Comparison of ENCODE assay signal across 8 cellular contexts in the genomic region with DNA sequence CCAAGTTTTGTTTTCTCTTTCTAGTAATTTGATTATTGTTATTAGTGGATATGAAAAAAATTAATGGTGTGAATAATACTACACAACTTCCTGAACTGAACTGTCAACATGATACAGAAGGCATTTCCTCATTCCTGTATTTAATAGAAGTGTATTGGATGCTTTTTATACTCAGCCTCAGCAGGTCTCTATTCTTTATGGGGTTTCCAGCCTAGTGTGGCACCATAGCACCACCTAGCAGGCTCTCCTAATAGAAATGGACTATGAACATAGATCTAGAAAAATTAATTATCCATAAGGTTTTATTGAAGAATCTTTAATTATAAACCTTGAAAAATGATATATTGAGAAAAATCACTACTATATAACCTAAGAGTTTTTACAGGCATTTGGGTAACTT. TPM values are rescaled to one million over a fixed set of nuclear protein-coding genes. Genes with fewer than 3 reads are reported as not detected.
DNase-seq lines count a peak whose midpoint lies in the region; ATAC-seq and TF ChIP-seq lines count a peak whose summit lies in the region.

No MANE protein-coding gene starts in this region.

- H3K79me2 ChIP-seq in osteoblast (ENCODE audit: insufficient read depth, low read length) = no peaks in the 10 kb centered on the region

- intact Hi-C loops in dorsolateral prefrontal cortex (cut with DNase I) = no loop called here
- intact Hi-C loops in gastrocnemius medialis (cut with DNase I; ENCODE audit: low total_unique reads) = no loop called here

- H3K27ac ChIP-seq in dorsolateral prefrontal cortex (no peak overlapping the region), osteoblast (ENCODE audit: low read depth, low read length) (no peak overlapping the region), gastrocnemius medialis (no peak overlapping the region)

- in situ Hi-C loops in gastrocnemius medialis (cut with MboI; ENCODE audit: low sequenced_read_pairs in 4 of 4) = no loop called here

- no peak overlapping the region for H2AFZ ChIP-seq in osteoblast (ENCODE audit: low read length)

- H3K9me3 ChIP-seq in osteoblast (ENCODE audit: low read depth, low read length) (no peaks in the 10 kb centered on the region), gastrocnemius medialis (no peaks in the 10 kb centered on the region)

- ATAC-seq in GM19463 (IDR thresholded peaks at IDR 0.05; ENCODE audit: unreplicated experiment) (no peak), GM21423 (IDR thresholded peaks at IDR 0.05; ENCODE audit: unreplicated experiment) (no peak), gastrocnemius medialis (no peak)

- H4K20me1 ChIP-seq in osteoblast (ENCODE audit: insufficient read depth, low read length) = no peaks in the 10 kb centered on the region

- H3K4me1 ChIP-seq in osteoblast (ENCODE audit: insufficient read depth, low read length) (peaks cover 12% of the 10 kb centered on the region), gastrocnemius medialis (no peaks in the 10 kb centered on the region)

- TF ChIP-seq POLR2A in gastrocnemius medialis (IDR thresholded peaks at IDR 0.05) = no peak

- DNase-seq in GM04504 (ENCODE audit: low read depth) = peak; percentile 23
- peak; percentile 36 for DNase-seq in NCI-H748 (lab: John Stamatoyannopoulos, UW; ENCODE audit: unreplicated experiment)
- peak in 2 of 10 donors; percentile 14 to 26 for DNase-seq in dorsolateral prefrontal cortex
- no peak for DNase-seq in osteoblast (ENCODE audit: insufficient read length, low spot score, missing footprints)
- no peak for DNase-seq in activated effector memory CD4-positive, alpha-beta T cell treated with Interleukin-2 at 50 U/mL for 16 hours
- DNase-seq in gastrocnemius medialis = no peak

- H3K4me3 ChIP-seq in dorsolateral prefrontal cortex = no peak overlapping the region
- no peak overlapping the region for H3K4me3 ChIP-seq in osteoblast (ENCODE audit: insufficient read depth, low read length)
- H3K4me3 ChIP-seq in gastrocnemius medialis = no peak overlapping the region

- H3K27me3 ChIP-seq in dorsolateral prefrontal cortex = no peaks in the 10 kb centered on the region
- H3K27me3 ChIP-seq in osteoblast (ENCODE audit: insufficient read depth, low read length) = no peaks in the 10 kb centered on the region
- H3K27me3 ChIP-seq in gastrocnemius medialis = no peaks in the 10 kb centered on the region

- H3K36me3 ChIP-seq in osteoblast (ENCODE audit: insufficient read depth, low read length) (no peaks in the 10 kb centered on the region), gastrocnemius medialis (no peaks in the 10 kb centered on the region)

- no peak overlapping the region for H3K4me2 ChIP-seq in osteoblast (ENCODE audit: insufficient read depth, low read length)

- TF ChIP-seq CTCF in dorsolateral prefrontal cortex (IDR thresholded peaks at IDR 0.05 in 54 of 56, conservative IDR thresholded peaks at IDR 0.05 in 2 of 56; ENCODE audit: low read depth in 1 of 56, partially characterized antibody in 56 of 56) = peak in 39 of 56 donors; percentile 6 to 57 (median 29)
- TF ChIP-seq CTCF in osteoblast (IDR thresholded peaks at IDR 0.05; ENCODE audit: extremely low read depth, low read depth, low read length) = peak; percentile 61
- TF ChIP-seq CTCF in gastrocnemius medialis (IDR thresholded peaks at IDR 0.05 in 4 of 5, conservative IDR thresholded peaks at IDR 0.05 in 1 of 5) = no peak

RNA-seq across cellular contexts. Expression of a gene that starts 52.4 kb away (rescaled TPM):
- total RNA-seq in dorsolateral prefrontal cortex (100 to 1,000 TPM in 53 of 120 experiments, 10 to 100 TPM in 67; 28.5 to 141 (median 96.7) TPM), osteoblast (27.1 and 32.4 TPM in 2 replicates), gastrocnemius medialis (1 to 10 TPM in 2 of 4 donors, under 1 TPM in 2; 0.55 to 2.1 (median 1.4) TPM)

Comparison
In these comparisons a context has a peak if more than half of its experiments do, and no peak if none do; other contexts are left out.
1. DNase-seq: peak in GM04504 (single experiment) and NCI-H748 (single experiment); none in osteoblast (single experiment), activated effector memory CD4-positive, alpha-beta T cell treated with Interleukin-2 at 50 U/mL for 16 hours (single experiment) and gastrocnemius medialis (0 of 2).
2. CTCF ChIP-seq: peak in dorsolateral prefrontal cortex (39 of 56) and osteoblast (single experiment); none in gastrocnemius medialis (0 of 5).